In the genomic region with DNA sequence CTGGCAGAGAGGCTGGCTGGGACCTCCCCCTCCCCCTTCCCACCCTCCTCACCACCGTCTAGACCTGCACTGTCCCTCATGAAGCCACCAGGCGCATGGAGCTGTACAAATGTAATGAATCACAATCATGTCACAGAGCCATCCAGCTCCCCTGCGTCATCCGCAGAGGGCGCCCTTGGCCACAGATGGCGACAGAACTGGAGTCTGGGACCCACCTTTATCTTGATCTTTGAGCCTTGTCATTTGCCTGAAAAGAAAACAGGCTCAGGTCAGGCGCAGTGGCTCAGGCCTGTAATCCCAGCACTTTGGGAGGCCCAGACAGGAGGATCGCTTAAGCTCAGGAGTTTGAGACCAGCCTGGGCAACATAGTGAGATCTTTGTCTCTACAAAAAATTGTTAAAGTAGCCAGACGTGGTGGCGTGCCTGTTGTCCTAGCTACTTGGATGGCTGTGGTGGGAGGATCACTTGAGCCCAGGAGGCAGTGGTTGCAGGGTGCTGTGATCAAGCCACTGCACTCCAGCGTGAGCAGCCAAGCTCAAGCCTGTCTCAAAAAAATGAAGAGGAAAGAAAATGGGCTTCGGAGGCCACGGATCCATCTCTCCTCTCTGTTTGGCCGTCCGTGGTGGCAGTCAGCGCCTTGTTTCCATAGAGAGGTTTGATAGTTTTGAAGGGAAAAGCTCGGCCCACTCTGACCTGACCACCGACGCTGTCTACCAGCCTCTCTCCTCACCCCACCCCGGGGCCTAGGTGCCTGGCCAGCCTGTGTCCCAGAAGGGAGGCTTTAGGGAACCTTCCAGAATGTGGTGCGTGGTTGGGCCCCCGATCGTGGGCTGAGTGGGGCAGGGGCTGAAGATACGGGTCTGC, we compare ENCODE assay signal across 1 cellular context.
A peak's percentile ranks its signal among the peaks of the same experiment; 100 is the strongest.
TF ChIP-seq lines count a peak whose summit lies in the region.

No MANE protein-coding gene starts in this region.

TF ChIP-seq in HepG2, 621 proteins besides CTCF, POLR2A, EP300 and RAD21 (continued from another document and continues in another):
- TF ChIP-seq, protein P1, sequence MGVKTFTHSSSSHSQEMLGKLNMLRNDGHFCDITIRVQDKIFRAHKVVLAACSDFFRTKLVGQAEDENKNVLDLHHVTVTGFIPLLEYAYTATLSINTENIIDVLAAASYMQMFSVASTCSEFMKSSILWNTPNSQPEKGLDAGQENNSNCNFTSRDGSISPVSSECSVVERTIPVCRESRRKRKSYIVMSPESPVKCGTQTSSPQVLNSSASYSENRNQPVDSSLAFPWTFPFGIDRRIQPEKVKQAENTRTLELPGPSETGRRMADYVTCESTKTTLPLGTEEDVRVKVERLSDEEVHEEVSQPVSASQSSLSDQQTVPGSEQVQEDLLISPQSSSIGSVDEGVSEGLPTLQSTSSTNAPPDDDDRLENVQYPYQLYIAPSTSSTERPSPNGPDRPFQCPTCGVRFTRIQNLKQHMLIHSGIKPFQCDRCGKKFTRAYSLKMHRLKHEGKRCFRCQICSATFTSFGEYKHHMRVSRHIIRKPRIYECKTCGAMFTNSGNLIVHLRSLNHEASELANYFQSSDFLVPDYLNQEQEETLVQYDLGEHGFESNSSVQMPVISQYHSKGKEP (CRISPR knock-in tag; IDR thresholded peaks at IDR 0.05), result no peak
- no peak for TF ChIP-seq ELF4 (CRISPR knock-in tag; IDR thresholded peaks at IDR 0.05; ENCODE audit: borderline replicate concordance)
- no peak for TF ChIP-seq ARNT (IDR thresholded peaks at IDR 0.05)
- peak; percentile 77 for TF ChIP-seq PTBP1 (IDR thresholded peaks at IDR 0.05; ENCODE audit: low read depth, low read length, poor library complexity, severe bottlenecking)
- TF ChIP-seq RAD51 (IDR thresholded peaks at IDR 0.05; ENCODE audit: borderline replicate concordance), result no peak
- peak; percentile 78; the same call in 1 of the 2 replicates for TF ChIP-seq CREM (IDR thresholded peaks at IDR 0.05)
- TF ChIP-seq CREM (CRISPR knock-in tag; IDR thresholded peaks at IDR 0.05), result no peak
- no peak for TF ChIP-seq SP2 (CRISPR knock-in tag; IDR thresholded peaks at IDR 0.05)
- TF ChIP-seq ZNF160 (CRISPR knock-in tag; IDR thresholded peaks at IDR 0.05), result no peak
- no peak for TF ChIP-seq MTF1 (CRISPR knock-in tag; IDR thresholded peaks at IDR 0.05)
- TF ChIP-seq, protein P2, sequence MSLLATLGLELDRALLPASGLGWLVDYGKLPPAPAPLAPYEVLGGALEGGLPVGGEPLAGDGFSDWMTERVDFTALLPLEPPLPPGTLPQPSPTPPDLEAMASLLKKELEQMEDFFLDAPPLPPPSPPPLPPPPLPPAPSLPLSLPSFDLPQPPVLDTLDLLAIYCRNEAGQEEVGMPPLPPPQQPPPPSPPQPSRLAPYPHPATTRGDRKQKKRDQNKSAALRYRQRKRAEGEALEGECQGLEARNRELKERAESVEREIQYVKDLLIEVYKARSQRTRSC (CRISPR knock-in tag; IDR thresholded peaks at IDR 0.05; ENCODE audit: low read depth), result no peak
- TF ChIP-seq, protein P3, sequence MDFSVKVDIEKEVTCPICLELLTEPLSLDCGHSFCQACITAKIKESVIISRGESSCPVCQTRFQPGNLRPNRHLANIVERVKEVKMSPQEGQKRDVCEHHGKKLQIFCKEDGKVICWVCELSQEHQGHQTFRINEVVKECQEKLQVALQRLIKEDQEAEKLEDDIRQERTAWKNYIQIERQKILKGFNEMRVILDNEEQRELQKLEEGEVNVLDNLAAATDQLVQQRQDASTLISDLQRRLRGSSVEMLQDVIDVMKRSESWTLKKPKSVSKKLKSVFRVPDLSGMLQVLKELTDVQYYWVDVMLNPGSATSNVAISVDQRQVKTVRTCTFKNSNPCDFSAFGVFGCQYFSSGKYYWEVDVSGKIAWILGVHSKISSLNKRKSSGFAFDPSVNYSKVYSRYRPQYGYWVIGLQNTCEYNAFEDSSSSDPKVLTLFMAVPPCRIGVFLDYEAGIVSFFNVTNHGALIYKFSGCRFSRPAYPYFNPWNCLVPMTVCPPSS (IDR thresholded peaks at IDR 0.05), result no peak
- no peak for TF ChIP-seq JUNB (CRISPR knock-in tag; IDR thresholded peaks at IDR 0.05; ENCODE audit: borderline replicate concordance)
- TF ChIP-seq, protein P4, sequence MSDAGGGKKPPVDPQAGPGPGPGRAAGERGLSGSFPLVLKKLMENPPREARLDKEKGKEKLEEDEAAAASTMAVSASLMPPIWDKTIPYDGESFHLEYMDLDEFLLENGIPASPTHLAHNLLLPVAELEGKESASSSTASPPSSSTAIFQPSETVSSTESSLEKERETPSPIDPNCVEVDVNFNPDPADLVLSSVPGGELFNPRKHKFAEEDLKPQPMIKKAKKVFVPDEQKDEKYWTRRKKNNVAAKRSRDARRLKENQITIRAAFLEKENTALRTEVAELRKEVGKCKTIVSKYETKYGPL (CRISPR knock-in tag; IDR thresholded peaks at IDR 0.05), result no peak
- no peak for TF ChIP-seq ARHGAP35 (CRISPR knock-in tag; IDR thresholded peaks at IDR 0.05; ENCODE audit: borderline replicate concordance)
- peak; percentile 76 for TF ChIP-seq TSC22D2 (CRISPR knock-in tag; IDR thresholded peaks at IDR 0.05; ENCODE audit: borderline replicate concordance)
- peak; percentile 60; the same call in 1 of the 2 replicates for TF ChIP-seq NFKB2 (CRISPR knock-in tag; IDR thresholded peaks at IDR 0.05; ENCODE audit: borderline replicate concordance)
- TF ChIP-seq TFDP2 (CRISPR knock-in tag; IDR thresholded peaks at IDR 0.05), result peak; percentile 69
- TF ChIP-seq PRDM15 (CRISPR knock-in tag; IDR thresholded peaks at IDR 0.05), result no peak
- no peak for TF ChIP-seq ZNF253 (CRISPR knock-in tag; IDR thresholded peaks at IDR 0.05; ENCODE audit: borderline replicate concordance)
- no peak for TF ChIP-seq SCMH1 (CRISPR knock-in tag; IDR thresholded peaks at IDR 0.05; ENCODE audit: borderline replicate concordance)
- TF ChIP-seq FOXA1 (IDR thresholded peaks at IDR 0.05), result no peak
- TF ChIP-seq FOXA1 (CRISPR knock-in tag; IDR thresholded peaks at IDR 0.05), result peak; percentile 81
- TF ChIP-seq ZNF570 (CRISPR knock-in tag; IDR thresholded peaks at IDR 0.05; ENCODE audit: borderline replicate concordance), result no peak
- no peak for TF ChIP-seq HDAC6 (IDR thresholded peaks at IDR 0.05; ENCODE audit: low read depth, low read length)
- TF ChIP-seq ZMAT5 (CRISPR knock-in tag; IDR thresholded peaks at IDR 0.05; ENCODE audit: borderline replicate concordance, low read depth), result no peak
- TF ChIP-seq, protein P5, sequence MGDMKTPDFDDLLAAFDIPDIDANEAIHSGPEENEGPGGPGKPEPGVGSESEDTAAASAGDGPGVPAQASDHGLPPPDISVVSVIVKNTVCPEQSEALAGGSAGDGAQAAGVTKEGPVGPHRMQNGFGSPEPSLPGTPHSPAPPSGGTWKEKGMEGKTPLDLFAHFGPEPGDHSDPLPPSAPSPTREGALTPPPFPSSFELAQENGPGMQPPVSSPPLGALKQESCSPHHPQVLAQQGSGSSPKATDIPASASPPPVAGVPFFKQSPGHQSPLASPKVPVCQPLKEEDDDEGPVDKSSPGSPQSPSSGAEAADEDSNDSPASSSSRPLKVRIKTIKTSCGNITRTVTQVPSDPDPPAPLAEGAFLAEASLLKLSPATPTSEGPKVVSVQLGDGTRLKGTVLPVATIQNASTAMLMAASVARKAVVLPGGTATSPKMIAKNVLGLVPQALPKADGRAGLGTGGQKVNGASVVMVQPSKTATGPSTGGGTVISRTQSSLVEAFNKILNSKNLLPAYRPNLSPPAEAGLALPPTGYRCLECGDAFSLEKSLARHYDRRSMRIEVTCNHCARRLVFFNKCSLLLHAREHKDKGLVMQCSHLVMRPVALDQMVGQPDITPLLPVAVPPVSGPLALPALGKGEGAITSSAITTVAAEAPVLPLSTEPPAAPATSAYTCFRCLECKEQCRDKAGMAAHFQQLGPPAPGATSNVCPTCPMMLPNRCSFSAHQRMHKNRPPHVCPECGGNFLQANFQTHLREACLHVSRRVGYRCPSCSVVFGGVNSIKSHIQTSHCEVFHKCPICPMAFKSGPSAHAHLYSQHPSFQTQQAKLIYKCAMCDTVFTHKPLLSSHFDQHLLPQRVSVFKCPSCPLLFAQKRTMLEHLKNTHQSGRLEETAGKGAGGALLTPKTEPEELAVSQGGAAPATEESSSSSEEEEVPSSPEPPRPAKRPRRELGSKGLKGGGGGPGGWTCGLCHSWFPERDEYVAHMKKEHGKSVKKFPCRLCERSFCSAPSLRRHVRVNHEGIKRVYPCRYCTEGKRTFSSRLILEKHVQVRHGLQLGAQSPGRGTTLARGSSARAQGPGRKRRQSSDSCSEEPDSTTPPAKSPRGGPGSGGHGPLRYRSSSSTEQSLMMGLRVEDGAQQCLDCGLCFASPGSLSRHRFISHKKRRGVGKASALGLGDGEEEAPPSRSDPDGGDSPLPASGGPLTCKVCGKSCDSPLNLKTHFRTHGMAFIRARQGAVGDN (CRISPR knock-in tag; IDR thresholded peaks at IDR 0.05), result peak; percentile 76
- TF ChIP-seq ZNF639 (CRISPR knock-in tag; conservative IDR thresholded peaks at IDR 0.05), result peak; percentile 86
- 0 out of 2 replicates have a peak, but pooled peaks have one; percentile 70 for TF ChIP-seq ZNF33B (CRISPR knock-in tag; IDR thresholded peaks at IDR 0.05)
- 0 out of 2 replicates have a peak, but pooled peaks have one; percentile 8 for TF ChIP-seq ZNF709 (CRISPR knock-in tag; IDR thresholded peaks at IDR 0.05)
- TF ChIP-seq KDM3A (CRISPR knock-in tag; IDR thresholded peaks at IDR 0.05; ENCODE audit: low read depth), result peak; percentile 99
- no peak for TF ChIP-seq THYN1 (CRISPR knock-in tag; IDR thresholded peaks at IDR 0.05; ENCODE audit: borderline replicate concordance, low read depth)
- peak; percentile 79; the same call in 1 of the 2 replicates for TF ChIP-seq ESRRA (CRISPR knock-in tag; IDR thresholded peaks at IDR 0.05; ENCODE audit: low read depth)
- TF ChIP-seq ASH2L (IDR thresholded peaks at IDR 0.05; ENCODE audit: insufficient read length, low read depth, low read length), result peak; percentile 78
- TF ChIP-seq STAT5B (CRISPR knock-in tag; IDR thresholded peaks at IDR 0.05), result no peak
- no peak for TF ChIP-seq ZNF431 (CRISPR knock-in tag; IDR thresholded peaks at IDR 0.05; ENCODE audit: borderline replicate concordance, low read depth)
- TF ChIP-seq SOX6 (IDR thresholded peaks at IDR 0.05), result no peak
- peak; percentile 68; the same call in 1 of the 2 replicates for TF ChIP-seq SOX6 (CRISPR knock-in tag; IDR thresholded peaks at IDR 0.05)
- TF ChIP-seq GABPB1 (CRISPR knock-in tag; IDR thresholded peaks at IDR 0.05), result peak; percentile 47; the same call in 1 of the 2 replicates
- no peak; the same call in 1 of the 2 replicates for TF ChIP-seq GPN1 (CRISPR knock-in tag; IDR thresholded peaks at IDR 0.05; ENCODE audit: borderline replicate concordance)
- peak; percentile 93; the same call in 1 of the 2 replicates for TF ChIP-seq ZNF136 (CRISPR knock-in tag; IDR thresholded peaks at IDR 0.05; ENCODE audit: low read depth)
- TF ChIP-seq, protein P6, sequence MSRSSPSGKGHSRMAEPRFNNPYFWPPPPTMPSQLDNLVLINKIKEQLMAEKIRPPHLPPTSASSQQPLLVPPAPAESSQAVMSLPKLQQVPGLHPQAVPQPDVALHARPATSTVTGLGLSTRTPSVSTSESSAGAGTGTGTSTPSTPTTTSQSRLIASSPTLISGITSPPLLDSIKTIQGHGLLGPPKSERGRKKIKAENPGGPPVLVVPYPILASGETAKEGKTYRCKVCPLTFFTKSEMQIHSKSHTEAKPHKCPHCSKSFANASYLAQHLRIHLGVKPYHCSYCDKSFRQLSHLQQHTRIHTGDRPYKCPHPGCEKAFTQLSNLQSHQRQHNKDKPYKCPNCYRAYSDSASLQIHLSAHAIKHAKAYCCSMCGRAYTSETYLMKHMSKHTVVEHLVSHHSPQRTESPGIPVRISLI (CRISPR knock-in tag; IDR thresholded peaks at IDR 0.05; ENCODE audit: borderline replicate concordance), result peak; percentile 15; the same call in 1 of the 2 replicates
- no peak for TF ChIP-seq SMARCC2 (IDR thresholded peaks at IDR 0.05)
